8 cellular contexts compared by ENCODE assay signal in genomic region chr3:147410518-147411234, GRCh38. TPM values are rescaled to one million over a fixed set of nuclear protein-coding genes. Genes with fewer than 3 reads are reported as not detected.
A peak's percentile ranks its signal among the peaks of the same experiment; 100 is the strongest.
DNase-seq lines count a peak whose midpoint lies in the region; ATAC-seq and TF ChIP-seq lines count a peak whose summit lies in the region.

No MANE protein-coding gene starts in this region.

- peaks cover 13% of the 10 kb centered on the region for H3K4me1 ChIP-seq in iPS-15b (ENCODE audit: control insufficient read depth, insufficient read depth, low read length)

- no peak overlapping the region for H3K9ac ChIP-seq in iPS-15b (ENCODE audit: low read depth, low read length)

- H3K27me3 Mint-ChIP-seq in activated CD4-positive, alpha-beta T cell treated with anti-CD3 and anti-CD28 coated beads, Interleukin-2, amount 10 ng/mL, durations not matched to agents 24 days and 14 days, result peaks cover 78% of the 10 kb centered on the region
- peaks cover 69% of the 10 kb centered on the region for H3K27me3 Mint-ChIP-seq in activated B cell treated with CpG ODN at 0.5 μM for 24 hours

- DNase-seq in activated CD4-positive, alpha-beta T cell treated with anti-CD3 and anti-CD28 coated beads, Interleukin-2, amount 10 ng/mL, durations not matched to agents 24 days and 14 days, result peak; percentile 61
- DNase-seq in activated CD4-positive, alpha-beta T cell treated with anti-CD3 and anti-CD28 coated beads, Interleukin-2, amount 50 U/mL, for 1 hour, result no peak
- no peak for DNase-seq in activated B cell treated with CpG ODN at 0.5 μM for 24 hours
- peak; percentile 60 for DNase-seq in stromal cell of bone marrow (ENCODE audit: low read depth)
- DNase-seq in NAMALWA (ENCODE audit: low spot score), result no peak
- no peak for DNase-seq in effector CD4-positive, alpha-beta T cell
- DNase-seq in stimulated activated naive CD4-positive, alpha-beta T cell treated with Interleukin-2 at 50 U/mL for 16 hours (lab: John Stamatoyannopoulos, UW), result no peak

- no peak for TF ChIP-seq CTCF in activated B cell treated with CpG ODN at 0.5 μM for 24 hours (IDR thresholded peaks at IDR 0.05)

- H3K27ac Mint-ChIP-seq in activated CD4-positive, alpha-beta T cell treated with anti-CD3 and anti-CD28 coated beads, Interleukin-2, amount 10 ng/mL, durations not matched to agents 24 days and 14 days, result peak overlapping the region; percentile 71
- H3K27ac Mint-ChIP-seq in activated B cell treated with CpG ODN at 0.5 μM for 24 hours, result no peak overlapping the region

- H3K4me3 Mint-ChIP-seq in activated CD4-positive, alpha-beta T cell treated with anti-CD3 and anti-CD28 coated beads, Interleukin-2, amount 10 ng/mL, durations not matched to agents 24 days and 14 days, result peak overlapping the region; percentile 35
- peak overlapping the region; percentile 46 for H3K4me3 Mint-ChIP-seq in activated B cell treated with CpG ODN at 0.5 μM for 24 hours

- POLR2A ChIA-PET in activated B cell treated with CpG ODN at 0.5 μM for 24 hours (lab: Charles Lee), result no interaction called here

- CTCF ChIA-PET in activated B cell treated with CpG ODN at 0.5 μM for 24 hours (lab: Charles Lee), result no interaction called here

- no peaks in the 10 kb centered on the region for H3K36me3 ChIP-seq in iPS-15b (ENCODE audit: control insufficient read depth, insufficient read depth, low read length)

- H3K4me3 ChIP-seq in iPS-15b (ENCODE audit: low read depth, low read length), result peak overlapping the region; percentile 54

- peaks cover 19% of the 10 kb centered on the region for H3K4me1 Mint-ChIP-seq in activated CD4-positive, alpha-beta T cell treated with anti-CD3 and anti-CD28 coated beads, Interleukin-2, amount 10 ng/mL, durations not matched to agents 24 days and 14 days
- peaks cover 31% of the 10 kb centered on the region for H3K4me1 Mint-ChIP-seq in activated B cell treated with CpG ODN at 0.5 μM for 24 hours

- intact Hi-C loops in activated CD4-positive, alpha-beta T cell treated with anti-CD3 and anti-CD28 coated beads, Interleukin-2, amount 10 ng/mL, durations not matched to agents 24 days and 14 days (cut with micrococcal nuclease), result no loop called here
- intact Hi-C loops in activated B cell treated with CpG ODN at 0.5 μM for 24 hours (cut with micrococcal nuclease), result no loop called here

- peaks cover 30% of the 10 kb centered on the region for H3K9me3 Mint-ChIP-seq in activated CD4-positive, alpha-beta T cell treated with anti-CD3 and anti-CD28 coated beads, Interleukin-2, amount 10 ng/mL, durations not matched to agents 24 days and 14 days
- peaks cover 2% of the 10 kb centered on the region for H3K9me3 Mint-ChIP-seq in activated B cell treated with CpG ODN at 0.5 μM for 24 hours

- no peaks in the 10 kb centered on the region for H3K9me3 ChIP-seq in iPS-15b (ENCODE audit: control insufficient read depth, insufficient read depth, low read length)

- H3K27me3 ChIP-seq in iPS-15b (ENCODE audit: control insufficient read depth, insufficient read depth, low read length), result peaks cover 94% of the 10 kb centered on the region

- no peak for ATAC-seq in activated B cell treated with CpG ODN at 0.5 μM for 24 hours (ENCODE audit: low read depth)

- H3K36me3 Mint-ChIP-seq in activated CD4-positive, alpha-beta T cell treated with anti-CD3 and anti-CD28 coated beads, Interleukin-2, amount 10 ng/mL, durations not matched to agents 24 days and 14 days (ENCODE audit: low read depth), result peaks cover 21% of the 10 kb centered on the region
- no peaks in the 10 kb centered on the region for H3K36me3 Mint-ChIP-seq in activated B cell treated with CpG ODN at 0.5 μM for 24 hours (ENCODE audit: low read depth)

RNA-seq across cellular contexts. Expression of gene ZIC1, which starts 1.5 kb away (rescaled TPM):
- total RNA-seq in activated CD4-positive, alpha-beta T cell treated with anti-CD3 and anti-CD28 coated beads, Interleukin-2, amount 10 ng/mL, durations not matched to agents 24 days and 14 days, result not detected in 2 replicates
- total RNA-seq in activated B cell treated with CpG ODN at 0.5 μM for 24 hours, result not detected in 2 replicates

RNA-seq across cellular contexts. Expression of gene ZIC4, which starts 4.3 kb away (rescaled TPM):
- total RNA-seq in activated CD4-positive, alpha-beta T cell treated with anti-CD3 and anti-CD28 coated beads, Interleukin-2, amount 10 ng/mL, durations not matched to agents 24 days and 14 days, result not detected in 2 replicates
- not detected in 2 replicates for total RNA-seq in activated B cell treated with CpG ODN at 0.5 μM for 24 hours

Comparison
In these comparisons a context has a peak if more than half of its experiments do, and no peak if none do; other contexts are left out.
1. DNase-seq: peak in activated CD4-positive, alpha-beta T cell treated with anti-CD3 and anti-CD28 coated beads, Interleukin-2, amount 10 ng/mL, durations not matched to agents 24 days and 14 days (single experiment) and stromal cell of bone marrow (single experiment); none in activated CD4-positive, alpha-beta T cell treated with anti-CD3 and anti-CD28 coated beads, Interleukin-2, amount 50 U/mL, for 1 hour (single experiment), activated B cell treated with CpG ODN at 0.5 μM for 24 hours (single experiment), NAMALWA (single experiment), effector CD4-positive, alpha-beta T cell (single experiment) and stimulated activated naive CD4-positive, alpha-beta T cell treated with Interleukin-2 at 50 U/mL for 16 hours (single experiment).